In the genomic region with DNA sequence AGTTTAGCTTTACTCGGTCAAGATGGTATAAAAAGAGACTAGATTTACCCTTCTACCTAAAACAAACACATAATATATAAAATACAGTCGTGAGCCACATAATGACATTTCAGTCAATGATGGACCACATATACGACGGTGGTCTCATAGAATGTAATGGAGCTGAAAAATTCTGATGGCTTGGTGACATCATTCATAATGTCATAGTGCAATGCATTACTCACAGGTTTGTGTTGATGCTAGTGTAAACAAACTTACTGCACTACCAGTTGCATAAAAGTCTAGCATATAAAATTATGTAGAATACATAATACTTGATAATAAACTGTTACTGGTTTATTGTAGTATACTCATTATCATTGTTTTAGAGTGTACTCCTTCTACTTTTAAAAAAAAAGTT, we compare ENCODE assay signal across 29 cellular contexts.
"Had no signal": no experiment of that assay in that cellular context is flagged by ENCODE, and none has a peak within 500 bp of the region (broad histone marks: within the 10 kb centered on the region; RNA-seq: fewer than 3 reads in every experiment).

No MANE protein-coding gene starts in this region.

- ATAC-seq: activated CD4-positive, alpha-beta T cell treated with anti-CD3 and anti-CD28 coated beads for 36 hours; activated CD8-positive, alpha-beta memory T cell treated with anti-CD3 and anti-CD28 coated beads, Interleukin-2, amount 10 ng/mL, durations not matched to agents 7 days and 5 days; activated CD8-positive, alpha-beta T cell treated with anti-CD3 and anti-CD28 coated beads, Interleukin-2, amount 10 ng/mL, durations not matched to agents 7 days and 5 days; effector memory CD8-positive, alpha-beta T cell; foreskin keratinocyte; gastrocnemius medialis; heart left ventricle had no signal

- H3K36me3 Mint-ChIP-seq: activated CD4-positive, alpha-beta memory T cell treated with anti-CD3 and anti-CD28 coated beads for 36 hours; activated CD8-positive, alpha-beta memory T cell treated with anti-CD3 and anti-CD28 coated beads, Interleukin-2, amount 10 ng/mL, durations not matched to agents 7 days and 5 days; activated naive CD8-positive, alpha-beta T cell had no signal

- H3K9me3 ChIP-seq: gastrocnemius medialis had no signal

- H3K27me3 Mint-ChIP-seq: activated CD4-positive, alpha-beta memory T cell treated with anti-CD3 and anti-CD28 coated beads for 36 hours; activated CD4-positive, alpha-beta T cell treated with anti-CD3 and anti-CD28 coated beads for 36 hours; activated CD4-positive, alpha-beta T cell treated with anti-CD3 and anti-CD28 coated beads, Interleukin-2, amount 10 ng/mL, durations not matched to agents 24 days and 14 days; activated CD8-positive, alpha-beta memory T cell treated with anti-CD3 and anti-CD28 coated beads, Interleukin-2, amount 10 ng/mL, durations not matched to agents 7 days and 5 days; activated naive CD8-positive, alpha-beta T cell; effector memory CD8-positive, alpha-beta T cell had no signal

- H3K4me1 ChIP-seq: esophagus muscularis mucosa, foreskin keratinocyte, gastrocnemius medialis, heart left ventricle had no signal

- DNase-seq: activated CD4-positive, alpha-beta memory T cell treated with anti-CD3 and anti-CD28 coated beads for 36 hours; activated CD4-positive, alpha-beta T cell treated with anti-CD3 and anti-CD28 coated beads for 36 hours; activated CD4-positive, alpha-beta T cell treated with anti-CD3 and anti-CD28 coated beads, Interleukin-2, amount 10 ng/mL, durations not matched to agents 24 days and 14 days; activated CD4-positive, CD25-positive, alpha-beta regulatory T cell; activated CD4-positive, CD25-positive, alpha-beta regulatory T cell treated with anti-CD3 and anti-CD28 coated beads, Interleukin-2, amount 50 U/mL, for 72 hours; activated CD8-positive, alpha-beta memory T cell treated with anti-CD3 and anti-CD28 coated beads, Interleukin-2, amount 10 ng/mL, durations not matched to agents 7 days and 5 days; activated CD8-positive, alpha-beta memory T cell treated with anti-CD3 and anti-CD28 coated beads, Interleukin-2, amount 50 U/mL, for 4 hours; activated CD8-positive, alpha-beta T cell treated with anti-CD3 and anti-CD28 coated beads, Interleukin-2, amount 10 ng/mL, durations not matched to agents 7 days and 5 days; activated gamma-delta T cell; activated naive CD4-positive, alpha-beta T cell; activated naive CD4-positive, alpha-beta T cell treated with anti-CD3 and anti-CD28 coated beads, Interleukin-2, amount 50 U/mL, for 16 hours; activated T-cell treated with anti-CD3 and anti-CD28 coated beads, Interleukin-2, amount 50 U/mL, for 1 hour; activated T-cell treated with anti-CD3 and anti-CD28 coated beads, Interleukin-2, amount 50 U/mL, for 48 hours; amniotic stem cell; anterior cingulate cortex; brain microvascular endothelial cell; caudate nucleus; cortex of kidney; dermis blood vessel endothelial cell; effector CD4-positive, alpha-beta T cell; effector memory CD8-positive, alpha-beta T cell; erythroblast; foreskin keratinocyte; gastrocnemius medialis; glutamatergic neuron; heart left ventricle; T-helper 2 cell had no signal

- H3K4me3 ChIP-seq: esophagus muscularis mucosa, gastrocnemius medialis, heart left ventricle had no signal

- H3K4me1 Mint-ChIP-seq: activated CD4-positive, alpha-beta T cell treated with anti-CD3 and anti-CD28 coated beads for 36 hours; activated CD4-positive, alpha-beta T cell treated with anti-CD3 and anti-CD28 coated beads, Interleukin-2, amount 10 ng/mL, durations not matched to agents 24 days and 14 days; activated CD8-positive, alpha-beta memory T cell treated with anti-CD3 and anti-CD28 coated beads, Interleukin-2, amount 10 ng/mL, durations not matched to agents 7 days and 5 days had no signal

- H3K4me3 Mint-ChIP-seq: activated CD4-positive, alpha-beta memory T cell treated with anti-CD3 and anti-CD28 coated beads for 36 hours; activated CD4-positive, alpha-beta T cell treated with anti-CD3 and anti-CD28 coated beads for 36 hours; activated CD4-positive, alpha-beta T cell treated with anti-CD3 and anti-CD28 coated beads, Interleukin-2, amount 10 ng/mL, durations not matched to agents 24 days and 14 days; activated CD8-positive, alpha-beta memory T cell treated with anti-CD3 and anti-CD28 coated beads, Interleukin-2, amount 10 ng/mL, durations not matched to agents 7 days and 5 days; activated CD8-positive, alpha-beta T cell treated with anti-CD3 and anti-CD28 coated beads, Interleukin-2, amount 10 ng/mL, durations not matched to agents 7 days and 5 days; activated naive CD8-positive, alpha-beta T cell; effector memory CD8-positive, alpha-beta T cell had no signal

- H3K27ac ChIP-seq: brain microvascular endothelial cell, esophagus muscularis mucosa, foreskin keratinocyte, gastrocnemius medialis, heart left ventricle had no signal

- H3K27me3 ChIP-seq: brain microvascular endothelial cell, esophagus muscularis mucosa, foreskin keratinocyte, heart left ventricle had no signal

- H3K27ac Mint-ChIP-seq: activated CD4-positive, alpha-beta memory T cell treated with anti-CD3 and anti-CD28 coated beads for 36 hours; activated CD4-positive, alpha-beta T cell treated with anti-CD3 and anti-CD28 coated beads for 36 hours; activated CD4-positive, alpha-beta T cell treated with anti-CD3 and anti-CD28 coated beads, Interleukin-2, amount 10 ng/mL, durations not matched to agents 24 days and 14 days; activated CD8-positive, alpha-beta memory T cell treated with anti-CD3 and anti-CD28 coated beads, Interleukin-2, amount 10 ng/mL, durations not matched to agents 7 days and 5 days; activated CD8-positive, alpha-beta T cell treated with anti-CD3 and anti-CD28 coated beads, Interleukin-2, amount 10 ng/mL, durations not matched to agents 7 days and 5 days; activated naive CD8-positive, alpha-beta T cell; effector memory CD8-positive, alpha-beta T cell had no signal

- H3K36me3 ChIP-seq: brain microvascular endothelial cell, esophagus muscularis mucosa, gastrocnemius medialis, heart left ventricle had no signal
